8 cellular contexts compared by ENCODE assay signal in genomic region chr4:163755013-163755412, GRCh38.
DNase-seq lines count a peak whose midpoint lies in the region; ATAC-seq and TF ChIP-seq lines count a peak whose summit lies in the region.

No MANE protein-coding gene starts in this region.

- H3K27ac Mint-ChIP-seq in natural killer cell, result no peak overlapping the region

- H3K36me3 Mint-ChIP-seq in natural killer cell, result no peaks in the 10 kb centered on the region

- no peaks in the 10 kb centered on the region for H3K4me1 Mint-ChIP-seq in natural killer cell

- no peaks in the 10 kb centered on the region for H3K27me3 Mint-ChIP-seq in natural killer cell (ENCODE audit: low read depth in 2 of 2)

- intact Hi-C loops in natural killer cell (cut with micrococcal nuclease), result no loop called here

- no peak overlapping the region for H3K4me3 Mint-ChIP-seq in natural killer cell

- peak; percentile 45 for DNase-seq in LHCN-M2 (ENCODE audit: low read depth)
- DNase-seq in choroid plexus epithelial cell (ENCODE audit: low read depth), result peak; percentile 63
- DNase-seq in DMS79 (lab: John Stamatoyannopoulos, UW), result no peak
- DNase-seq in activated naive CD4-positive, alpha-beta T cell (lab: John Stamatoyannopoulos, UW), result no peak
- DNase-seq in natural killer cell, result no peak
- DNase-seq in NCI-H226, result no peak

- ATAC-seq in GM21786 (IDR thresholded peaks at IDR 0.05; ENCODE audit: unreplicated experiment) (peak; percentile 81), natural killer cell (no peak)

- H3K4me3 ChIP-seq in choroid plexus epithelial cell (ENCODE audit: low read depth, low read length), result no peak overlapping the region

- peak; percentile 54 for TF ChIP-seq CTCF in GM12873 (IDR thresholded peaks at IDR 0.05; ENCODE audit: insufficient read depth, low read depth, low read length, missing control alignments)
- peak; percentile 55 for TF ChIP-seq CTCF in choroid plexus epithelial cell (conservative IDR thresholded peaks at IDR 0.05; ENCODE audit: low read depth, low read length)
- no peak for TF ChIP-seq CTCF in natural killer cell (IDR thresholded peaks at IDR 0.05)

- no peaks in the 10 kb centered on the region for H3K9me3 Mint-ChIP-seq in natural killer cell

Comparison
In these comparisons a context has a peak if more than half of its experiments do, and no peak if none do; other contexts are left out.
1. DNase-seq: peak in LHCN-M2 (single experiment) and choroid plexus epithelial cell (single experiment); none in DMS79 (single experiment), activated naive CD4-positive, alpha-beta T cell (0 of 4), natural killer cell (single experiment) and NCI-H226 (single experiment).